ENCODE assay signal across 10 cellular contexts in the genomic region with DNA sequence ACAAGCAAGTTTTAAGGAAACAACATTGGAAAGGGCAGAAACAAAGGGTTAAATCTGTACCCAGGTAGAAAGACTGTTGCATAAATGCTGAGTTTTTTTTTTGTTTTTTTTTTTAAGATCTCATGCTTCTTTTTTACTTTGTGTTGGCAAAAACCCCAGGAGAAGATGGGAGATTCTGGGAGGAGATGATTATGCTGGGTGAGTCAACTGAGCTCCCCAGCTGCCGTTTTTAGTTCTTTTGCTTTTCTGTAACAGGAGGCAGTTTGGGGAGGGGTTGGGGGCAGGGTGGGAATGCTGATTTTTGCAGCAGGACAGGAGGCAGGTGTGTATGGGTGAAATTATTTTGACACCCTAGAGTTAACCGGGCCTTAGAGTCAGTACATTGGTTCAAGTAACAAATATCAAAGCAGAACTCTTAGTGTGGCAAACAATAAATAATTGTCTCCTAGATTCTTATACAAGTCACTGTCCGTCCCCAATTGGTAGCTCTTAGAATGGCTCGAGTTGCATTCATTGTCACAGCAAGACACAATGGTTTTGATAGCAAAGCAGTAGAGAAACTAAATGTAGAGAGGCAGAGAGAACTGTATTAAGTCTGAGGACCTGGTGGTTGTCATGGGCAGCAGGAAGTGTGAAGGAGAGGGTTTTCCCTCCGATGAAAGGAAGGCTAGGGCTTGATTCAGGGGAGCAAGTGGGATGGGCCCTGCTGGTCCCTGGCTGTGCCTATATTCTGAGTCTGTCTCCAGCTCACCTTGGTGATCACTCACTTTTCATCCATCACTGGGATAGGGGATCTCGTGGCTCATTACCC. TPM values are rescaled to one million over a fixed set of nuclear protein-coding genes. Genes with fewer than 3 reads are reported as not detected.
A peak's percentile ranks its signal among the peaks of the same experiment; 100 is the strongest.
DNase-seq lines count a peak whose midpoint lies in the region; ATAC-seq and TF ChIP-seq lines count a peak whose summit lies in the region.
"Had no signal": no experiment of that assay in that cellular context is flagged by ENCODE, and none has a peak within 500 bp of the region (broad histone marks: within the 10 kb centered on the region; RNA-seq: fewer than 3 reads in every experiment).

No MANE protein-coding gene starts in this region.

- H4K20me1 ChIP-seq in PC-3 (ENCODE audit: low read length), result peaks cover 36% of the 10 kb centered on the region

- no peaks in the 10 kb centered on the region for H3K27me3 ChIP-seq in PC-3 (ENCODE audit: low read length)
- no peaks in the 10 kb centered on the region for H3K27me3 ChIP-seq in neutrophil
- H3K27me3 ChIP-seq in HAP-1 (ENCODE audit: low read depth), result no peaks in the 10 kb centered on the region
- no peaks in the 10 kb centered on the region for H3K27me3 ChIP-seq in suprapubic skin

- ATAC-seq in PC-3 (peak; percentile 37; the same call in 1 of the 2 replicates), GM21529 (IDR thresholded peaks at IDR 0.05; ENCODE audit: unreplicated experiment) (no peak)

- in situ Hi-C loops in HAP-1 (cut with MboI; ENCODE audit: low sequenced_read_pairs), result no loop called here

- H3K36me3 Mint-ChIP-seq in endothelial cell (ENCODE audit: low read depth, unreplicated experiment), result peaks cover 7% of the 10 kb centered on the region

- no peak overlapping the region for H2AFZ ChIP-seq in PC-3 (ENCODE audit: low read length)

- H3K9me2 ChIP-seq in PC-3 (replicated peaks; ENCODE audit: low read length), result no peaks in the 10 kb centered on the region

- peak overlapping the region; percentile 38 for H3K4me2 ChIP-seq in PC-3 (ENCODE audit: low read length)

- H3K9ac ChIP-seq in PC-3 (ENCODE audit: low read length), result no peak overlapping the region

- peaks cover 5% of the 10 kb centered on the region for H3K36me3 ChIP-seq in PC-3 (ENCODE audit: low read depth, low read length)
- peaks cover 12% of the 10 kb centered on the region for H3K36me3 ChIP-seq in neutrophil
- no peaks in the 10 kb centered on the region; the same call in 1 of the 2 replicates for H3K36me3 ChIP-seq in HAP-1 (replicated peaks)
- H3K36me3 ChIP-seq in suprapubic skin, result peaks cover 4% of the 10 kb centered on the region

- H3K27ac ChIP-seq in PC-3 (ENCODE audit: low read length) (peak overlapping the region; percentile 34; the same call in 1 of the 2 replicates), neutrophil (peak overlapping the region; percentile 76), suprapubic skin (no peak overlapping the region)

- CTCF ChIA-PET in PC-3 (lab: Charles Lee), result interaction anchor here (0.6 kb wide), 2 partner anchors 43 to 142 kb away, joined by 4 read pairs; no protein-coding TSS in a partner anchor

- TF ChIP-seq CTCF in PC-3 (conservative IDR thresholded peaks at IDR 0.05; ENCODE audit: low read depth, low read length) (no peak), endothelial cell (IDR thresholded peaks at IDR 0.05; ENCODE audit: unreplicated experiment) (no peak), neutrophil (IDR thresholded peaks at IDR 0.05) (no peak), suprapubic skin (IDR thresholded peaks at IDR 0.05) (no peak)

- WGBS in suprapubic skin, result 34% methylated on average over 6 of the region's 6 CpGs

- H3K4me1 ChIP-seq in PC-3 (ENCODE audit: insufficient read depth, low read length) (peaks cover 16% of the 10 kb centered on the region), neutrophil (ENCODE audit: control insufficient read depth in 1 of 2, insufficient read depth in 1 of 2, low read depth in 1 of 2, low read length in 1 of 2) (peaks cover 31 to 73% of the 10 kb centered on the region in 2 experiments), HAP-1 (no peaks in the 10 kb centered on the region), suprapubic skin (peaks cover 65% of the 10 kb centered on the region)

- peak; percentile 82 for DNase-seq in GM03348 (ENCODE audit: low spot score)
- no peak for DNase-seq in PC-3
- DNase-seq in endothelial cell (ENCODE audit: low spot score), result no peak
- no peak for DNase-seq in HAP-1 (ENCODE audit: low spot score in 2 of 2)
- DNase-seq in NOMO-1 treated with dmso at 0.1 percent for 144 hours (lab: John Stamatoyannopoulos, UW; ENCODE audit: unreplicated experiment), result no peak
- no peak for DNase-seq in suprapubic skin (ENCODE audit: low spot score in 2 of 2)
- DNase-seq: left cardiac atrium, MV-4-11 had no signal

- H3K4me1 Mint-ChIP-seq in endothelial cell (ENCODE audit: unreplicated experiment), result peaks cover 41% of the 10 kb centered on the region

- H3K9me3 ChIP-seq in PC-3 (ENCODE audit: low read length) (no peaks in the 10 kb centered on the region), neutrophil (no peaks in the 10 kb centered on the region), HAP-1 (no peaks in the 10 kb centered on the region), suprapubic skin (no peaks in the 10 kb centered on the region)

- TF ChIP-seq EP300 in suprapubic skin (IDR thresholded peaks at IDR 0.05), result no peak

- peak overlapping the region; percentile 81 for H3K27ac Mint-ChIP-seq in endothelial cell (ENCODE audit: unreplicated experiment)

- H3K27me3 Mint-ChIP-seq in endothelial cell (ENCODE audit: unreplicated experiment), result peaks cover 4% of the 10 kb centered on the region

- H3F3A ChIP-seq in PC-3 (ENCODE audit: low read length, unreplicated experiment), result no peaks in the 10 kb centered on the region

- peak overlapping the region; percentile 2 for H3K4me3 Mint-ChIP-seq in endothelial cell (ENCODE audit: unreplicated experiment)

- no peak for TF ChIP-seq POLR2A in suprapubic skin (IDR thresholded peaks at IDR 0.05)

- no peaks in the 10 kb centered on the region for H3K9me3 Mint-ChIP-seq in endothelial cell (ENCODE audit: unreplicated experiment)

- no TSS peak for BruUV-seq in PC-3 (replicated peaks; lab: Mats Ljungman, UMichigan)

- peaks cover 91% of the 10 kb centered on the region for H3K79me2 ChIP-seq in PC-3 (ENCODE audit: low read length)

- intact Hi-C loops in PC-3 (cut with micrococcal nuclease), result no loop called here

- POLR2A ChIA-PET in PC-3 (lab: Charles Lee; ENCODE audit: unreplicated experiment), result no interaction called here

- H3K4me3 ChIP-seq in PC-3 (ENCODE audit: low read length), result no peak overlapping the region
- H3K4me3 ChIP-seq in neutrophil (ENCODE audit: low read depth in 1 of 2, low read length in 1 of 2), result no peak overlapping the region
- H3K4me3 ChIP-seq in HAP-1, result no peak overlapping the region
- no peak overlapping the region for H3K4me3 ChIP-seq in suprapubic skin

RNA-seq across cellular contexts. Expression of a gene that starts 36.7 kb away (rescaled TPM):
- total RNA-seq in PC-3 (2014; rRNA removed), result 1.2 and 1.4 TPM in 2 replicates
- 9.3 TPM for total RNA-seq in endothelial cell (ENCODE audit: unreplicated experiment)
- under 1 TPM in 2 of 4 donors, not detected in 2; 0.21 to 0.34 TPM for total RNA-seq in suprapubic skin

RNA-seq across cellular contexts. Expression of a gene that starts 41.3 kb away (rescaled TPM):
- 60.1 and 66.5 TPM in 2 replicates for total RNA-seq in PC-3 (2014; rRNA removed)
- total RNA-seq in endothelial cell (ENCODE audit: unreplicated experiment), result 42.6 TPM
- 10 to 100 TPM; 66.3 to 78.7 (median 71.8) TPM for total RNA-seq in suprapubic skin

RNA-seq across cellular contexts. Expression of a gene that starts 58.6 kb away (rescaled TPM):
- total RNA-seq in PC-3 (2014; rRNA removed) (20.9 and 26.7 TPM in 2 replicates), endothelial cell (ENCODE audit: unreplicated experiment) (48.2 TPM), suprapubic skin (10 to 100 TPM in 1 of 4 donors, 1 to 10 TPM in 3; 5.4 to 19.2 (median 8.2) TPM)
